ENCODE assay signal across 2 cellular contexts in the genomic region with DNA sequence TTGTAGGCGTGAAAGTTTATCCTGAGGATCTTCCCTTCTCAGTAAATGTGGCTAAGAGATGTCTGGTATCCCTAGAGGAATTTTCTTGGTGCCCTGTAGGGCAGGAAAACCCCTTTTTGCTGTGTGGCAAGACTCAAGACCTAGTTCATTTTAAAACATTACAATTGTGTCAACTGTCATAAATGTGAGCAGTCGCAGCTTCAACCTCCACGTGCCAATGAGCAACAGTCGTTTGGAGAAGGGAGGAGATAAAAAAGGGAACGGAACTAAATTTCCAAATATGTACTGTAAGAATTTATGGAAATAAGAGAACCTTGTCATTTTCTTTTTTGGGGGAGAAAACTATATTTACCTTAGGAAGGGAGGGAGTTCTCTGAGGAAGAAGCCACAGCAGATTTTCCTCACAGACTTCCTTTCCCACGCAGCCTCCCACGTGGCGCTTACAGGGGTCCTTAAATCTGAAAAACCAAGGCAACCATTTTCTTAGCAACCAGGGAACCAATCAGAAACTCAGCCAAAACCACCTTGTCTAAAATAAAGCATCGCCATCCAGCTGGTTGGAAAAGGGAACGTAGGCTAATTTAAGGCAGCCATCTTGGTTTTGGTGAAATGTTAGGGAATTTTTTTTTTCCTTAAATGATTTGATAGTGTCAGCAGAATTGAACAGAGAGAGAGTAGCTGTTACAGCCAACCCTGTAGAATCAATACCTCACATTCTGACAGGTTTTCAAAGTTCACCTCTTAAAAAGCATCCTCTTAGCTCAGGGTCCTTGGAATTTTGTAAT.
TF ChIP-seq lines count a peak whose summit lies in the region.

No MANE protein-coding gene starts in this region.

TF ChIP-seq in IMR-90, 13 proteins besides CTCF, POLR2A, EP300 and RAD21:
- TF ChIP-seq FOS (IDR thresholded peaks at IDR 0.05; ENCODE audit: low read depth, low read length) (no peak), CHD1 (IDR thresholded peaks at IDR 0.05; ENCODE audit: low read depth, low read length) (no peak), MAFK (IDR thresholded peaks at IDR 0.05; ENCODE audit: low read depth, low read length) (peak; percentile 57; the same call in 1 of the 2 replicates), BHLHE40 (IDR thresholded peaks at IDR 0.05; ENCODE audit: low read depth, low read length) (no peak)

TF ChIP-seq in H1, 55 proteins besides CTCF, POLR2A, EP300 and RAD21:
- TF ChIP-seq, protein P1, sequence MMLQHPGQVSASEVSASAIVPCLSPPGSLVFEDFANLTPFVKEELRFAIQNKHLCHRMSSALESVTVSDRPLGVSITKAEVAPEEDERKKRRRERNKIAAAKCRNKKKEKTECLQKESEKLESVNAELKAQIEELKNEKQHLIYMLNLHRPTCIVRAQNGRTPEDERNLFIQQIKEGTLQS (IDR thresholded peaks at IDR 0.05; ENCODE audit: insufficient read depth, low read depth, low read length) = no peak
- TF ChIP-seq EZH2 (IDR thresholded peaks at IDR 0.05; ENCODE audit: low read depth, low read length, severe bottlenecking) (no peak), TAF7 (optimal IDR thresholded peaks at IDR 0.05; ENCODE audit: borderline replicate concordance, low read depth, low read length) (no peak), CHD2 (IDR thresholded peaks at IDR 0.05; ENCODE audit: low read length) (no peak), KDM1A (IDR thresholded peaks at IDR 0.05; ENCODE audit: borderline replicate concordance, low read length) (no peak), YY1 (IDR thresholded peaks at IDR 0.05; ENCODE audit: low read depth, low read length) (peak; percentile 30; the same call in 1 of the 2 replicates), CHD1 (IDR thresholded peaks at IDR 0.05; ENCODE audit: low read depth, low read length) (no peak), HDAC2 (IDR thresholded peaks at IDR 0.05; ENCODE audit: borderline replicate concordance in 1 of 2, low read depth in 2 of 2, low read length in 2 of 2) (no peak)
